1 cellular context compared by ENCODE assay signal in the genomic region with DNA sequence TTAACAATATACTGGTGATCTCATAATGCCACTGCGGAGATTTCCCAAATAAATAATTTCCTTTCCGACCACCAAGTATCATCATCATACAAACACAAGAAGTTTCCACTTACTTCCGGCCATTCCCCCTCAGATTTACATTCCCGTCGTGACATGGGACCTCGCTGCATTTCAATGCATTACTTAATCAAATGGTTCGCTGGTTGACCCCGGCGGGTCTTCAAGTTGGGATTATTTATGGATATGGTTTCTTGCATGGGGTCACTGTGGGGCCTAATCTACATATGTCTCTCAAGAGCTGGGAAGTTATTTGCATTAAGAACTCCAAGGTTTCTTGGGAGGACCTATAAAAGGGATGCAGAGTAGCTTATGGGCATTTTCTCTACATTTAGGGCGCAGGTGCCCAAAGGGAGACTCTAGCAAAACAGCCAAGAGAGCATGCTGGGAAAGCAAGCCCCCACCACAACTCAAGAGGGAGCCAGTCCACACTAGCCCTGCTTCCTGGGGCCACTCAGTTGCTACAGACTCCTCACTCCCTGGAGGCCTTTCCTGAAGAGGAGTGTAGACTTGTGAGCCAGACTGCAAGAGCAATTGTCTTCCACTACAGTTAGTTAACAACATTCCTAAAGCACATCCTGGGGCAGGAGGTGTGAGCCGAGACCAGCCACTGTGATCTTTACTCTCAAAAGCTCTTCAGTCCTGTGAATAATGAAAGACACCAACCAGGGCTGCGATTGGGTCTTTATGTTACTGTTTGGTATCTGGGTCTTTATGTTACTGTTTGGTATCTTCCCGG.
TF ChIP-seq lines count a peak whose summit lies in the region.

No MANE protein-coding gene starts in this region.

TF ChIP-seq in HCT116, 20 proteins besides CTCF, POLR2A, EP300 and RAD21 (continued from another document):
- TF ChIP-seq, protein P1, sequence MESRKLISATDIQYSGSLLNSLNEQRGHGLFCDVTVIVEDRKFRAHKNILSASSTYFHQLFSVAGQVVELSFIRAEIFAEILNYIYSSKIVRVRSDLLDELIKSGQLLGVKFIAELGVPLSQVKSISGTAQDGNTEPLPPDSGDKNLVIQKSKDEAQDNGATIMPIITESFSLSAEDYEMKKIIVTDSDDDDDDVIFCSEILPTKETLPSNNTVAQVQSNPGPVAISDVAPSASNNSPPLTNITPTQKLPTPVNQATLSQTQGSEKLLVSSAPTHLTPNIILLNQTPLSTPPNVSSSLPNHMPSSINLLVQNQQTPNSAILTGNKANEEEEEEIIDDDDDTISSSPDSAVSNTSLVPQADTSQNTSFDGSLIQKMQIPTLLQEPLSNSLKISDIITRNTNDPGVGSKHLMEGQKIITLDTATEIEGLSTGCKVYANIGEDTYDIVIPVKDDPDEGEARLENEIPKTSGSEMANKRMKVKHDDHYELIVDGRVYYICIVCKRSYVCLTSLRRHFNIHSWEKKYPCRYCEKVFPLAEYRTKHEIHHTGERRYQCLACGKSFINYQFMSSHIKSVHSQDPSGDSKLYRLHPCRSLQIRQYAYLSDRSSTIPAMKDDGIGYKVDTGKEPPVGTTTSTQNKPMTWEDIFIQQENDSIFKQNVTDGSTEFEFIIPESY (IDR thresholded peaks at IDR 0.05; ENCODE audit: extremely low read depth, insufficient replicate concordance, low read length), result no peak
- no peak for TF ChIP-seq CEBPB (IDR thresholded peaks at IDR 0.05; ENCODE audit: low read depth)
- TF ChIP-seq, protein P2, sequence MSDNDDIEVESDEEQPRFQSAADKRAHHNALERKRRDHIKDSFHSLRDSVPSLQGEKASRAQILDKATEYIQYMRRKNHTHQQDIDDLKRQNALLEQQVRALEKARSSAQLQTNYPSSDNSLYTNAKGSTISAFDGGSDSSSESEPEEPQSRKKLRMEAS (IDR thresholded peaks at IDR 0.05), result no peak
- TF ChIP-seq, protein P3, sequence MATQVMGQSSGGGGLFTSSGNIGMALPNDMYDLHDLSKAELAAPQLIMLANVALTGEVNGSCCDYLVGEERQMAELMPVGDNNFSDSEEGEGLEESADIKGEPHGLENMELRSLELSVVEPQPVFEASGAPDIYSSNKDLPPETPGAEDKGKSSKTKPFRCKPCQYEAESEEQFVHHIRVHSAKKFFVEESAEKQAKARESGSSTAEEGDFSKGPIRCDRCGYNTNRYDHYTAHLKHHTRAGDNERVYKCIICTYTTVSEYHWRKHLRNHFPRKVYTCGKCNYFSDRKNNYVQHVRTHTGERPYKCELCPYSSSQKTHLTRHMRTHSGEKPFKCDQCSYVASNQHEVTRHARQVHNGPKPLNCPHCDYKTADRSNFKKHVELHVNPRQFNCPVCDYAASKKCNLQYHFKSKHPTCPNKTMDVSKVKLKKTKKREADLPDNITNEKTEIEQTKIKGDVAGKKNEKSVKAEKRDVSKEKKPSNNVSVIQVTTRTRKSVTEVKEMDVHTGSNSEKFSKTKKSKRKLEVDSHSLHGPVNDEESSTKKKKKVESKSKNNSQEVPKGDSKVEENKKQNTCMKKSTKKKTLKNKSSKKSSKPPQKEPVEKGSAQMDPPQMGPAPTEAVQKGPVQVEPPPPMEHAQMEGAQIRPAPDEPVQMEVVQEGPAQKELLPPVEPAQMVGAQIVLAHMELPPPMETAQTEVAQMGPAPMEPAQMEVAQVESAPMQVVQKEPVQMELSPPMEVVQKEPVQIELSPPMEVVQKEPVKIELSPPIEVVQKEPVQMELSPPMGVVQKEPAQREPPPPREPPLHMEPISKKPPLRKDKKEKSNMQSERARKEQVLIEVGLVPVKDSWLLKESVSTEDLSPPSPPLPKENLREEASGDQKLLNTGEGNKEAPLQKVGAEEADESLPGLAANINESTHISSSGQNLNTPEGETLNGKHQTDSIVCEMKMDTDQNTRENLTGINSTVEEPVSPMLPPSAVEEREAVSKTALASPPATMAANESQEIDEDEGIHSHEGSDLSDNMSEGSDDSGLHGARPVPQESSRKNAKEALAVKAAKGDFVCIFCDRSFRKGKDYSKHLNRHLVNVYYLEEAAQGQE (IDR thresholded peaks at IDR 0.05; ENCODE audit: low read depth), result no peak
- no peak for TF ChIP-seq SIN3A (IDR thresholded peaks at IDR 0.05; ENCODE audit: low read depth)
- no peak for TF ChIP-seq FOSL1 (IDR thresholded peaks at IDR 0.05; ENCODE audit: low read depth)
- TF ChIP-seq ELF1 (IDR thresholded peaks at IDR 0.05; ENCODE audit: borderline replicate concordance, low read depth), result no peak
